ENCODE assay signal across 21 cellular contexts in the genomic region with DNA sequence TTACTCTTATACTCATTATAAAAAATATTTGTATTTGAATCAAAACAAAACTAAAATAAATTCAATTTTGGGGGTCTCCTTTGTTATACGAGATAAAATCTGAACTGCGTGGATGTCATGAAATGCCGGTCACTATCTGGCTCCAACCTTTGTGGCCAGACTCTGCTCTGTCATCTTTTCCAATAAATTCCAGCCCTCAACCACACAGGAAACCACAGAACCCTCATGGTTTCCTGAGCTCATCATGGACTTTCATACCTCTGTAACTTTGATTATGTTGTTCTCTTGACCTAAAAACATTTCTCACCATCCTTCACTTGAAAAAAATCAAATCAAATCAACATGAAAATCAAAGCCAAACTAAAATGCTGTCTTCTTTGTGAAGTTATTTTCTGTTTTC.
DNase-seq lines count a peak whose midpoint lies in the region; ATAC-seq and TF ChIP-seq lines count a peak whose summit lies in the region.
"Had no signal": no experiment of that assay in that cellular context is flagged by ENCODE, and none has a peak within 500 bp of the region (broad histone marks: within the 10 kb centered on the region; RNA-seq: fewer than 3 reads in every experiment).

No MANE protein-coding gene starts in this region.

- no peaks in the 10 kb centered on the region for H3K27me3 ChIP-seq in GM23248 (replicated peaks; ENCODE audit: insufficient read depth)
- H3K27me3 ChIP-seq: foreskin keratinocyte had no signal

- H3K9me3 ChIP-seq in GM23248 (ENCODE audit: low read depth): no peaks in the 10 kb centered on the region

- DNase-seq in ACHN (peak; percentile 8), KBM-7 (peak; percentile 5), SW480 (ENCODE audit: low spot score) (peak; percentile 67), cardiac fibroblast (ENCODE audit: low read depth in 2 of 2) (peak; percentile 1 to 3), amygdala (lab: John Stamatoyannopoulos, UW) (no peak), GM23248 (no peak), NCI-H2227 (lab: John Stamatoyannopoulos, UW; ENCODE audit: unreplicated experiment) (no peak)
- DNase-seq: activated B cell treated with CpG ODN at 0.5 μM for 24 hours; activated CD4-positive, alpha-beta T cell treated with anti-CD3 and anti-CD28 coated beads, Interleukin-2, amount 50 U/mL, for 48 hours; activated effector memory CD4-positive, alpha-beta T cell treated with anti-CD3 and anti-CD28 coated beads, Interleukin-2, amount 50 U/mL, for 16 hours; activated naive CD8-positive, alpha-beta T cell treated with anti-CD3 and anti-CD28 coated beads, Interleukin-2, amount 50 U/mL, for 24 hours; caudate nucleus; foreskin keratinocyte; hippocampal formation; IMR-90; NCI-H1048; NCI-H2029 treated with DMSO at 0.1 percent for 48 hours; NCI-H526; right cardiac atrium; SHP77 had no signal

- no peak for ATAC-seq in esophagus mucosa
- ATAC-seq: activated naive CD8-positive, alpha-beta T cell treated with anti-CD3 and anti-CD28 coated beads, Interleukin-2, amount 50 U/mL, for 24 hours; foreskin keratinocyte; right cardiac atrium had no signal

- H4K20me1 ChIP-seq in GM23248 (ENCODE audit: insufficient read depth): no peaks in the 10 kb centered on the region

- H3K36me3 ChIP-seq in GM23248 (ENCODE audit: low read depth): no peaks in the 10 kb centered on the region

- H3F3A ChIP-seq in GM23248 (ENCODE audit: insufficient read depth): no peaks in the 10 kb centered on the region

- no peak for TF ChIP-seq CTCF in cardiac fibroblast (IDR thresholded peaks at IDR 0.05; ENCODE audit: low read depth, low read length)

- in situ Hi-C loops in ACHN (cut with HindIII; ENCODE audit: low pct_ligation_motif_present, low pct_unique_long_range_greater_than_20kb, low sequenced_read_pairs): no loop called here
- in situ Hi-C loops in KBM-7 (cut with MboI; ENCODE audit: low pct_unique_long_range_greater_than_20kb, low sequenced_read_pairs): no loop called here
- in situ Hi-C loops in GM23248 (cut with MboI): no loop called here

- no peak overlapping the region for H2AFZ ChIP-seq in GM23248

- H3K9me2 ChIP-seq in GM23248 (ENCODE audit: insufficient read depth): no peaks in the 10 kb centered on the region

- H3K9ac ChIP-seq in GM23248: no peak overlapping the region

- 34 to 53% methylated on average over 3 of the region's 3 CpGs for WGBS in GM23248 (ENCODE audit: low coverage in 1 of 2, low lambda C conversion rate in 2 of 2, missing lambda C conversion rate in 2 of 2), 2 experiments

- no peak overlapping the region for H3K27ac ChIP-seq in GM23248
- H3K27ac ChIP-seq: foreskin keratinocyte had no signal

- no peaks in the 10 kb centered on the region for H3K4me1 ChIP-seq in GM23248 (ENCODE audit: insufficient read depth)
- H3K4me1 ChIP-seq: foreskin keratinocyte had no signal

- H3K4me2 ChIP-seq in GM23248 (ENCODE audit: unreplicated experiment): no peak overlapping the region

- H3K4me3 ChIP-seq in cardiac fibroblast (replicated peaks in 1 of 2; ENCODE audit: low read depth in 2 of 2, low read length in 2 of 2): no peak overlapping the region
- no peak overlapping the region for H3K4me3 ChIP-seq in GM23248

- no peaks in the 10 kb centered on the region for H3K79me2 ChIP-seq in GM23248 (ENCODE audit: insufficient read depth)

Comparison
In these comparisons a context has a peak if more than half of its experiments do, and no peak if none do; other contexts are left out.
1. DNase-seq: peak in ACHN (single experiment), KBM-7 (single experiment), SW480 (single experiment) and cardiac fibroblast (2 of 2); none in amygdala (0 of 56), GM23248 (single experiment) and NCI-H2227 (single experiment).